ENCODE assay signal across 25 cellular contexts in the genomic region with DNA sequence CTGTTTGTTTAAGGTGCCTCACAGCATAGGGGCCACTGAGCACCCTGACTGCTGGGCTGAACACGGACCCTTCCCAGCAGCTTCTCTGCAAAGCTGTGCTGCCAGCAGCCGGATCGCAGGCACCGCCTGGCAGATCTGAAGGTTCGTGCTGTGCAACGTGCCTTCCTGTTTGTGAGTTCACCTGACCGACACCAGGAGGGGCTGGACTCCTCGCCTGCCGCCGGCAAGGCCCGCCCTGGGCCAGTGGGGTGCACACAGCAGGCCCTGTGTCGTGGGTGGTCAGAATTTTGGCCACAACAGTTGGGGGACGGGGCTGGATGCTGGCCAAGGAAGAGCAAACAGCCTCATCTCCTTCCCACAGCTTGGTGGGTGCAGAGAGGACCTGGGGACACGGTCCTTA. TPM values are rescaled to one million over a fixed set of nuclear protein-coding genes. Genes with fewer than 3 reads are reported as not detected.
"Had no signal": no experiment of that assay in that cellular context is flagged by ENCODE, and none has a peak within 500 bp of the region (broad histone marks: within the 10 kb centered on the region; RNA-seq: fewer than 3 reads in every experiment).

No MANE protein-coding gene starts in this region.

- H3K27ac ChIP-seq: brain microvascular endothelial cell, cardiac muscle cell, VCaP had no signal

- DNase-seq: activated CD4-positive, alpha-beta memory T cell treated with anti-CD3 and anti-CD28 coated beads for 36 hours; activated CD4-positive, alpha-beta T cell treated with anti-CD3 and anti-CD28 coated beads, Interleukin-2, amount 10 ng/mL, durations not matched to agents 7 days and 5 days; activated CD4-positive, CD25-positive, alpha-beta regulatory T cell; activated CD8-positive, alpha-beta memory T cell treated with anti-CD3 and anti-CD28 coated beads for 24 hours; activated gamma-delta T cell treated with Interleukin-2 at 50 U/mL for 16 hours; activated naive CD4-positive, alpha-beta T cell treated with anti-CD3 and anti-CD28 coated beads, Interleukin-2, amount 10 ng/mL, durations not matched to agents 7 days and 5 days; activated naive CD8-positive, alpha-beta T cell treated with anti-CD3 and anti-CD28 coated beads for 36 hours; activated T-cell treated with anti-CD3 and anti-CD28 coated beads for 4 hours; activated T-cell treated with anti-CD3 and anti-CD28 coated beads, Interleukin-2, amount 50 U/mL, for 72 hours; brain microvascular endothelial cell; MM.1S; NCI-H1105; NCI-H1436; NCI-H1694 treated with DMSO at 0.1 percent for 48 hours; NCI-H2029 treated with DMSO at 0.1 percent for 48 hours; NCI-H510A treated with DMSO at 0.1 percent for 48 hours; NCI-H69; NK-92 treated with Interleukin-12 subunit alpha and Interleukin-12 subunit beta, amount 100 ng/mL, for 24 hours; PC-3; SHP77 treated with DMSO at 0.1 percent for 48 hours; T-helper 2 cell had no signal

- H3K27me3 ChIP-seq: brain microvascular endothelial cell, cardiac muscle cell had no signal

- H3K36me3 ChIP-seq: brain microvascular endothelial cell had no signal

- H3K4me3 ChIP-seq: cardiac muscle cell had no signal

RNA-seq across cellular contexts. Expression of a gene that starts 12.6 kb away (rescaled TPM):
- total RNA-seq: activated CD4-positive, alpha-beta memory T cell treated with anti-CD3 and anti-CD28 coated beads for 36 hours; activated CD4-positive, alpha-beta T cell treated with anti-CD3 and anti-CD28 coated beads, Interleukin-2, amount 10 ng/mL, durations not matched to agents 7 days and 5 days; activated naive CD8-positive, alpha-beta T cell treated with anti-CD3 and anti-CD28 coated beads for 36 hours; activated T-cell treated with anti-CD3 and anti-CD28 coated beads, Interleukin-2, amount 50 U/mL, for 72 hours; activated T-helper 2 cell treated with anti-CD3 and anti-CD28 coated beads, Interferon-gamma antibody, Interleukin-2, Interleukin-4, amounts not matched to agents 10 μg/mL and 5 μg/mL and 100 μg/mL, durations not matched to agents 14 hours and 24 hours and 36 hours; PC-3; SK-MEL-5 had no signal
